In genomic region chr3:50848308-50848707, GRCh38 we compare ENCODE assay signal across 11 cellular contexts.
"Had no signal": no experiment of that assay in that cellular context is flagged by ENCODE, and none has a peak within 500 bp of the region (broad histone marks: within the 10 kb centered on the region; RNA-seq: fewer than 3 reads in every experiment).

No MANE protein-coding gene starts in this region.

- H3K4me2 ChIP-seq: GM23338 had no signal

- H3K4me3 ChIP-seq: GM23248, GM23338, HAP-1 had no signal

- H3K4me3 Mint-ChIP-seq: GM23338, H9, HFFc6 had no signal

- H2AFZ ChIP-seq: GM23248, GM23338 had no signal

- H3K36me3 ChIP-seq: HAP-1 had no signal

- H3K27ac Mint-ChIP-seq: GM23338, H9, HFFc6 had no signal

- FAIRE-seq: H1, H54 had no signal

- H3K27ac ChIP-seq: GM23248 had no signal

- ATAC-seq: GM23338, HCT116 had no signal

- H3K9ac ChIP-seq: GM23248 had no signal

- DNase-seq: GM23248, GOT3, H7, H9, HCEC 1CT, HFFc6 had no signal
